Comparison of ENCODE assay signal across 8 cellular contexts in genomic region chr14:50002926-50003212, GRCh38.
A peak's percentile ranks its signal among the peaks of the same experiment; 100 is the strongest.
DNase-seq lines count a peak whose midpoint lies in the region; ATAC-seq and TF ChIP-seq lines count a peak whose summit lies in the region.

No MANE protein-coding gene starts in this region.

- no peaks in the 10 kb centered on the region for H3K36me3 Mint-ChIP-seq in HFFc6 (ENCODE audit: low read depth)
- H3K36me3 Mint-ChIP-seq in activated T-helper 1 cell treated with anti-CD3 and anti-CD28 coated beads, Interleukin-12 subunit alpha, Interleukin-12 subunit beta, Interleukin-2, Interleukin-4 antibody, amounts not matched to agents 30 ng/mL and 10 ng/mL and 1 ng/mL, durations not matched to agents 14 hours and 24 hours and 36 hours (ENCODE audit: low read depth) = peaks cover 7% of the 10 kb centered on the region

- 15 to 25% (median 18%) methylated on average over 7 of the region's 7 CpGs for WGBS in spleen, 5 donors

- intact Hi-C loops in activated T-helper 1 cell treated with anti-CD3 and anti-CD28 coated beads, Interleukin-12 subunit alpha, Interleukin-12 subunit beta, Interleukin-2, Interleukin-4 antibody, amounts not matched to agents 30 ng/mL and 10 ng/mL and 1 ng/mL, durations not matched to agents 14 hours and 24 hours and 36 hours (cut with micrococcal nuclease) = loop anchor here (1.0 to 5.0 kb wide), 7 partner anchors 53 to 519 kb away; partner anchors contain the start of genes MGAT2 and RPL36AL
- intact Hi-C loops in spleen (cut with DNase I; ENCODE audit: low total_unique reads) = loop anchor here (10.0 kb wide), 1 partner anchor 118 kb away; no protein-coding TSS in a partner anchor

- TF ChIP-seq CTCF in HFFc6 (IDR thresholded peaks at IDR 0.05) = no peak
- no peak for TF ChIP-seq CTCF in spleen (IDR thresholded peaks at IDR 0.05 in 8 of 11, conservative IDR thresholded peaks at IDR 0.05 in 3 of 11)

- no peaks in the 10 kb centered on the region for H3K9me3 Mint-ChIP-seq in HFFc6
- no peaks in the 10 kb centered on the region for H3K9me3 Mint-ChIP-seq in activated T-helper 1 cell treated with anti-CD3 and anti-CD28 coated beads, Interleukin-12 subunit alpha, Interleukin-12 subunit beta, Interleukin-2, Interleukin-4 antibody, amounts not matched to agents 30 ng/mL and 10 ng/mL and 1 ng/mL, durations not matched to agents 14 hours and 24 hours and 36 hours

- peak overlapping the region; percentile 93 for H3K27ac Mint-ChIP-seq in HFFc6
- H3K27ac Mint-ChIP-seq in activated T-helper 1 cell treated with anti-CD3 and anti-CD28 coated beads, Interleukin-12 subunit alpha, Interleukin-12 subunit beta, Interleukin-2, Interleukin-4 antibody, amounts not matched to agents 30 ng/mL and 10 ng/mL and 1 ng/mL, durations not matched to agents 14 hours and 24 hours and 36 hours = peak overlapping the region; percentile 98

- DNase-seq in HFFc6 (no peak), spleen (no peak), superior temporal gyrus (ENCODE audit: extremely low spot score) (no peak), NCI-H2081 (lab: John Stamatoyannopoulos, UW) (no peak)
- no peak for DNase-seq in activated T-helper 1 cell treated with anti-CD3 and anti-CD28 coated beads, Interleukin-12 subunit alpha, Interleukin-12 subunit beta, Interleukin-2, Interleukin-4 antibody, amounts not matched to agents 30 ng/mL and 10 ng/mL and 1 ng/mL, durations not matched to agents 14 hours and 24 hours and 36 hours (ENCODE audit: low spot score)

- H3K9me3 ChIP-seq in spleen = no peaks in the 10 kb centered on the region

- peak overlapping the region; percentile 86 to 96 (median 92) for H3K27ac ChIP-seq in spleen

- H3K4me3 Mint-ChIP-seq in HFFc6 = peak overlapping the region; percentile 86
- H3K4me3 Mint-ChIP-seq in activated T-helper 1 cell treated with anti-CD3 and anti-CD28 coated beads, Interleukin-12 subunit alpha, Interleukin-12 subunit beta, Interleukin-2, Interleukin-4 antibody, amounts not matched to agents 30 ng/mL and 10 ng/mL and 1 ng/mL, durations not matched to agents 14 hours and 24 hours and 36 hours = peak overlapping the region; percentile 88

- TF ChIP-seq POLR2A in spleen (IDR thresholded peaks at IDR 0.05) = no peak

- no peaks in the 10 kb centered on the region for H3K27me3 ChIP-seq in spleen (replicated peaks in 1 of 7)

- H3K4me1 Mint-ChIP-seq in HFFc6 (ENCODE audit: low read depth) = peaks cover 66% of the 10 kb centered on the region
- H3K4me1 Mint-ChIP-seq in activated T-helper 1 cell treated with anti-CD3 and anti-CD28 coated beads, Interleukin-12 subunit alpha, Interleukin-12 subunit beta, Interleukin-2, Interleukin-4 antibody, amounts not matched to agents 30 ng/mL and 10 ng/mL and 1 ng/mL, durations not matched to agents 14 hours and 24 hours and 36 hours (ENCODE audit: low read depth) = peaks cover 74% of the 10 kb centered on the region

- no peaks in the 10 kb centered on the region for H3K36me3 ChIP-seq in spleen

- ATAC-seq in GM21528 (IDR thresholded peaks at IDR 0.05; ENCODE audit: low FRiP score, unreplicated experiment) (no peak), HG02981 (IDR thresholded peaks at IDR 0.05; ENCODE audit: unreplicated experiment) (no peak)

- H3K4me1 ChIP-seq in spleen = peaks cover 46 to 73% (median 66%) of the 10 kb centered on the region in 6 donors

- H3K4me3 ChIP-seq in iPS-11a (ENCODE audit: low read depth, low read length) (peak overlapping the region; percentile 45), spleen (peak overlapping the region; percentile 23 to 70 (median 50))

- H3K27me3 Mint-ChIP-seq in HFFc6 (ENCODE audit: insufficient read depth) = no peaks in the 10 kb centered on the region; the same call in 1 of the 2 replicates
- H3K27me3 Mint-ChIP-seq in activated T-helper 1 cell treated with anti-CD3 and anti-CD28 coated beads, Interleukin-12 subunit alpha, Interleukin-12 subunit beta, Interleukin-2, Interleukin-4 antibody, amounts not matched to agents 30 ng/mL and 10 ng/mL and 1 ng/mL, durations not matched to agents 14 hours and 24 hours and 36 hours (ENCODE audit: insufficient read depth) = no peaks in the 10 kb centered on the region
